Comparison of ENCODE assay signal across 10 cellular contexts in genomic region chr1:64423526-64423925, GRCh38. TPM values are rescaled to one million over a fixed set of nuclear protein-coding genes. Genes with fewer than 3 reads are reported as not detected.
"Had no signal": no experiment of that assay in that cellular context is flagged by ENCODE, and none has a peak within 500 bp of the region (broad histone marks: within the 10 kb centered on the region; RNA-seq: fewer than 3 reads in every experiment).

No MANE protein-coding gene starts in this region.

- H3K27ac ChIP-seq: GM23248, HL-60 had no signal

- H3K9me3 Mint-ChIP-seq: HFFc6 had no signal

- H3K9me3 ChIP-seq: HAP-1 had no signal

- H3K27ac Mint-ChIP-seq: HFFc6 had no signal

- H3K4me3 Mint-ChIP-seq: HFFc6 had no signal

- H3K36me3 ChIP-seq: HAP-1 had no signal

- H3K4me3 ChIP-seq: GM23248, HAP-1, K562 had no signal

- H3K9ac ChIP-seq: GM23248 had no signal

- DNase-seq: GM23248, GOT3, H7, HFFc6, IMR-90 had no signal

- H3K4me1 ChIP-seq: HAP-1 had no signal

- FAIRE-seq: HepG2, K562 had no signal

- ATAC-seq: HCT116, HepG2, K562 had no signal

RNA-seq across cellular contexts. Expression of gene CACHD1, which starts 46.4 kb away (rescaled TPM):
- polyA plus RNA-seq: HepG2, K562 had no signal
